ENCODE assay signal across 8 cellular contexts in the genomic region with DNA sequence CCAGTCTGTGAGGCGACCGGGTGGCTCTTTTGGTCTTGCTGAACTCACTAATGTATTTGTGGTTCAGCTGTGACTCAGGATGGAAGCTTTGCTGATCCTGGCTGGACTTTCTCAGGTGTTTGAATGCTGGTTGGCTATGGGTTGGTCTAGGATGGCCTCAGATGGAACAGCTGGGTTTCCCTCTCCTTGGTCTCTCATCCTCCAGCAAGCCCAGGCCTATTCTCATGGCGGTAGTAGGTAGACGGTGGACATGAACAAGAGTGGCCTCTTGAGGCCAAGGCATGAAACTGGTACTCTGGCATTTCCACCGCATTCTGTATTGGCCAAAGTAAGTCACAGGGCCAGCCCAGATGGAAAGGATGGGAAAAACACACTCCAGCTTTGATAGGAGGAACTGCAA. TPM values are rescaled to one million over a fixed set of nuclear protein-coding genes. Genes with fewer than 3 reads are reported as not detected.
DNase-seq lines count a peak whose midpoint lies in the region; ATAC-seq, FAIRE-seq and TF ChIP-seq lines count a peak whose summit lies in the region.

No MANE protein-coding gene starts in this region.

- peak; percentile 85 to 92 (median 88) for ATAC-seq in right lobe of liver
- ATAC-seq in activated CD8-positive, alpha-beta memory T cell treated with anti-CD3 and anti-CD28 coated beads, Interleukin-2, amount 10 ng/mL, durations not matched to agents 7 days and 5 days, result no peak
- no peak for ATAC-seq in GM21381 (IDR thresholded peaks at IDR 0.05; ENCODE audit: unreplicated experiment)

- DNase-seq in NCI-H1092 treated with DMSO at 0.1 percent for 48 hours (lab: John Stamatoyannopoulos, UW) (peak; percentile 6), NCI-H1092 (lab: John Stamatoyannopoulos, UW) (no peak), NCI-H69 (lab: John Stamatoyannopoulos, UW) (peak; percentile 86), cerebellum (ENCODE audit: low spot score) (peak; percentile 15), right lobe of liver (peak in 1 of 3 donors; percentile 51), GM12891 (ENCODE audit: insufficient read length, low spot score) (no peak)
- DNase-seq in activated CD8-positive, alpha-beta memory T cell treated with anti-CD3 and anti-CD28 coated beads, Interleukin-2, amount 10 ng/mL, durations not matched to agents 7 days and 5 days, result no peak

- H3K9me3 ChIP-seq in right lobe of liver, result no peaks in the 10 kb centered on the region

- H3K4me3 Mint-ChIP-seq in activated CD8-positive, alpha-beta memory T cell treated with anti-CD3 and anti-CD28 coated beads, Interleukin-2, amount 10 ng/mL, durations not matched to agents 7 days and 5 days, result no peak overlapping the region

- intact Hi-C loops in right lobe of liver (cut with DNase I), result no loop called here

- H3K27ac Mint-ChIP-seq in activated CD8-positive, alpha-beta memory T cell treated with anti-CD3 and anti-CD28 coated beads, Interleukin-2, amount 10 ng/mL, durations not matched to agents 7 days and 5 days, result no peak overlapping the region

- TF ChIP-seq CTCF in right lobe of liver (IDR thresholded peaks at IDR 0.05), result peak; percentile 46 to 51 (median 48)

- no peak overlapping the region for H3K27ac ChIP-seq in right lobe of liver

- no peaks in the 10 kb centered on the region for H3K27me3 ChIP-seq in right lobe of liver

- no peaks in the 10 kb centered on the region for H3K36me3 ChIP-seq in right lobe of liver

- no peak for TF ChIP-seq POLR2A in right lobe of liver (IDR thresholded peaks at IDR 0.05)
- TF ChIP-seq POLR2A in GM12891 (IDR thresholded peaks at IDR 0.05; ENCODE audit: low read depth, low read length), result no peak

- CTCF ChIA-PET in activated CD8-positive, alpha-beta memory T cell treated with anti-CD3 and anti-CD28 coated beads, Interleukin-2, amount 10 ng/mL, durations not matched to agents 7 days and 5 days (lab: Charles Lee), result no interaction called here

- no peak overlapping the region for H3K4me3 ChIP-seq in right lobe of liver

- H3K9me3 Mint-ChIP-seq in activated CD8-positive, alpha-beta memory T cell treated with anti-CD3 and anti-CD28 coated beads, Interleukin-2, amount 10 ng/mL, durations not matched to agents 7 days and 5 days (ENCODE audit: low read depth), result no peaks in the 10 kb centered on the region

- H3K27me3 Mint-ChIP-seq in activated CD8-positive, alpha-beta memory T cell treated with anti-CD3 and anti-CD28 coated beads, Interleukin-2, amount 10 ng/mL, durations not matched to agents 7 days and 5 days, result peaks cover 3% of the 10 kb centered on the region

- no peaks in the 10 kb centered on the region for H3K4me1 Mint-ChIP-seq in activated CD8-positive, alpha-beta memory T cell treated with anti-CD3 and anti-CD28 coated beads, Interleukin-2, amount 10 ng/mL, durations not matched to agents 7 days and 5 days

- peaks cover 0 to 16% (median 8%) of the 10 kb centered on the region in 4 donors for H3K4me1 ChIP-seq in right lobe of liver

- no peaks in the 10 kb centered on the region for H3K36me3 Mint-ChIP-seq in activated CD8-positive, alpha-beta memory T cell treated with anti-CD3 and anti-CD28 coated beads, Interleukin-2, amount 10 ng/mL, durations not matched to agents 7 days and 5 days

- FAIRE-seq in GM12891 (lab: Jason Lieb, UNC), result no peak

- 62% methylated on average over 5 of the region's 5 CpGs for WGBS in right lobe of liver (ENCODE audit: insufficient coverage, low coverage, low lambda C conversion rate, missing lambda C conversion rate)

TF ChIP-seq in GM12891, 5 proteins besides CTCF, POLR2A, EP300 and RAD21:
- TF ChIP-seq SPI1 (IDR thresholded peaks at IDR 0.05; ENCODE audit: low read depth, low read length), result no peak
- TF ChIP-seq POU2F2 (IDR thresholded peaks at IDR 0.05; ENCODE audit: low read depth, low read length), result no peak
- TF ChIP-seq TAF1 (IDR thresholded peaks at IDR 0.05; ENCODE audit: low read depth, low read length), result no peak
- TF ChIP-seq POLR2AphosphoS5 (IDR thresholded peaks at IDR 0.05; ENCODE audit: low read depth, low read length), result no peak
- no peak for TF ChIP-seq PAX5 (IDR thresholded peaks at IDR 0.05; ENCODE audit: insufficient read depth, low read length, severe bottlenecking)

RNA-seq across cellular contexts. Expression of a gene that starts 11.8 kb away (rescaled TPM):
- 18.1 TPM for total RNA-seq in cerebellum
- 10 to 100 TPM in 1 of 6 experiments, 1 to 10 TPM in 5; 6.8 to 10.9 (median 8.7) TPM for total RNA-seq in right lobe of liver
- polyA plus RNA-seq in GM12891 (2012; ENCODE audit: low read depth, missing spikeins), result 3.1 TPM
- total RNA-seq in activated CD8-positive, alpha-beta memory T cell treated with anti-CD3 and anti-CD28 coated beads, Interleukin-2, amount 10 ng/mL, durations not matched to agents 7 days and 5 days, result 1 to 10 TPM; 3.7 to 6.3 TPM

RNA-seq across cellular contexts. Expression of a gene that starts 43.2 kb away (rescaled TPM):
- 34.7 TPM for total RNA-seq in cerebellum
- total RNA-seq in right lobe of liver, result 10 to 100 TPM in 3 of 6 experiments, 1 to 10 TPM in 3; 7.3 to 14.2 (median 10.5) TPM
- polyA plus RNA-seq in GM12891 (2012; ENCODE audit: low read depth, missing spikeins), result 0.65 TPM
- 1 to 10 TPM; 6.4 to 6.8 TPM for total RNA-seq in activated CD8-positive, alpha-beta memory T cell treated with anti-CD3 and anti-CD28 coated beads, Interleukin-2, amount 10 ng/mL, durations not matched to agents 7 days and 5 days

Comparison
In these comparisons a context has a peak if more than half of its experiments do, and no peak if none do; other contexts are left out.
1. DNase-seq: peak in NCI-H1092 treated with DMSO at 0.1 percent for 48 hours (single experiment), NCI-H69 (single experiment) and cerebellum (single experiment); none in NCI-H1092 (single experiment), GM12891 (single experiment) and activated CD8-positive, alpha-beta memory T cell treated with anti-CD3 and anti-CD28 coated beads, Interleukin-2, amount 10 ng/mL, durations not matched to agents 7 days and 5 days (single experiment).
2. ATAC-seq: peak in right lobe of liver (4 of 4); none in activated CD8-positive, alpha-beta memory T cell treated with anti-CD3 and anti-CD28 coated beads, Interleukin-2, amount 10 ng/mL, durations not matched to agents 7 days and 5 days (single experiment) and GM21381 (single experiment).